Comparison of ENCODE assay signal across 8 cellular contexts in the genomic region with DNA sequence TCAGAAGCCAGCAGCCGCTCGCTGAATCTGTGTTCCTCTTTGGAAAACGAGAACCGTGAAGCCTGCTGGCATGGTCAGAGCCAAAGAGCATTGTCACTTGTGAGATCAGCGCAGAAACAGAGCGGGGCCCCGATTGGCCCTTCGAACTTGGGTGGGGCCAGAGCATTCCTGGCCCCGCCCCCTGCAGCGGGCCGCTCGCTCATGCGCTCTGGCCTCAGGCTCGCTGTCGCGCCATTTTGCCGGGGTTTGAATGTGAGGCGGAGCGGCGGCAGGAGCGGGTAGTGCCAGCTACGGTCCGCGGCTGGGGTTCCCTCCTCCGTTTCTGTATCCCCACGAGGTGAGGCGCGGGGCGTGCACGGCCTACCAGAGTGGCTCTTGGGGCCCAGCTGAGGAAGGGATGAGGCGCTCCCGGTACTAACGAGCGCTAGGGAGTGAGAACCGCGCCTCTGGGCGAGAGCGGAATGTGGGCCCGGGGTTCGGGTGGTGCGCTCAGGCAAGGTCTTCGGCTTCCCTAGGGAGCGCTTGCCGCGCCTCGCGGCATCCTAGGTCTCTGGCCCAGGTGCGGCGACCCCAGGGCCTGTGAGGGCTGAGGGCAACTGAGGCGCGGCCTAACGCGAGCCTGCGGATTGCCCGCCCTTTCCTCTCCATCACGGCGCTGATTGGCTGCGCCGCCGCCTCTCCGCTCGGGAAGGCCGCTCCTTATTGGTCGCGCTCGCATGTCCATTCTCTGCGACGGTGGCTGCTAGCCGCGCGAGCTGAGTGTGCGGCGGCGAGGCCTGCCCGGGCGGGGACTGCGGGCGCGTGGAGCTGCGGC. TPM values are rescaled to one million over a fixed set of nuclear protein-coding genes. Genes with fewer than 3 reads are reported as not detected.
A peak's percentile ranks its signal among the peaks of the same experiment; 100 is the strongest.
DNase-seq lines count a peak whose midpoint lies in the region; ATAC-seq, FAIRE-seq and TF ChIP-seq lines count a peak whose summit lies in the region.

Gene CSE1L, plus strand, starts transcription at position 226 of the 814 bp plus-strand sequence. CDS start 12,152 bp downstream, outside the sequence.

- peak within 1 kb of the TSS; percentile 98 for H4K91ac ChIP-seq in trophoblast cell (ENCODE audit: low read depth, low read length)

- 0% methylated on average over 68 to 80 of the region's 80 CpGs for WGBS in adipose tissue, 3 donors
- WGBS in trophoblast cell (ENCODE audit: extremely low coverage, insufficient coverage, insufficient read length) = no CpG with 5 or more reads among the region's 80 CpGs
- 0% methylated on average over 72 of the region's 80 CpGs; no CpG with 5 or more reads in 1 of the 2 donors for WGBS in transverse colon (ENCODE audit: low coverage in 1 of 2), 2 donors

- H3K27me3 ChIP-seq in trophoblast cell (ENCODE audit: insufficient read depth, low read length) (no peaks in the 10 kb centered on the region), transverse colon (no peaks in the 10 kb centered on the region)

- peak within 1 kb of the TSS; percentile 99 for H3K4ac ChIP-seq in trophoblast cell (ENCODE audit: low read depth, low read length)

- peak within 1 kb of the TSS; percentile 99 for H2AFZ ChIP-seq in trophoblast cell (ENCODE audit: insufficient read depth, low read length, poor library complexity)

- H3K27ac ChIP-seq in adipose tissue (ENCODE audit: low read depth, low read length) (peak within 1 kb of the TSS; percentile 62), trophoblast cell (ENCODE audit: low read depth, low read length) (peak within 1 kb of the TSS; percentile 78), transverse colon (peak within 1 kb of the TSS; percentile 94 to 98 (median 96))

- in situ Hi-C loops in transverse colon (cut with MboI; ENCODE audit: low pct_ligation_motif_present in 1 of 4, low pct_unique_long_range_greater_than_20kb in 1 of 4, low sequenced_read_pairs in 3 of 4) = loop anchor here in 1 of 4 donors (25.0 kb wide), 1 partner anchor 91 kb away; no protein-coding TSS in a partner anchor

- H4K12ac ChIP-seq in trophoblast cell (ENCODE audit: low read depth, low read length) = peak within 1 kb of the TSS; percentile 99

- CTCF ChIA-PET in T-cell (lab: Charles Lee) = interaction anchor here in 1 of 2 donors (0.6 to 0.7 kb wide), 2 partner anchors 19 to 53 kb away, joined by 3 read pairs; no protein-coding TSS in a partner anchor

- no peaks in the 10 kb centered on the region for H3K9me3 Mint-ChIP-seq in T-cell

- H3K9me3 ChIP-seq in trophoblast cell (ENCODE audit: insufficient read depth, low read depth, low read length) = no peaks in the 10 kb centered on the region
- H3K9me3 ChIP-seq in transverse colon = no peaks in the 10 kb centered on the region

- DNase-seq in GM12891 (ENCODE audit: insufficient read length, low spot score) (peak; percentile 79), NCI-H1436 treated with DMSO at 0.1 percent for 48 hours (lab: John Stamatoyannopoulos, UW) (peak; percentile 63), T-cell (peak; percentile 85 to 95 (median 92)), cardiac septum (ENCODE audit: low spot score) (peak; percentile 98), trophoblast cell (peak; percentile 94 to 98), transverse colon (peak; percentile 96)

- intact Hi-C loops in cardiac septum (cut with DNase I) (no loop called here), transverse colon (cut with DNase I; ENCODE audit: low total_unique reads) (no loop called here)

- H3K18ac ChIP-seq in trophoblast cell (ENCODE audit: low read length) = peak within 1 kb of the TSS; percentile 97

- H2AK5ac ChIP-seq in trophoblast cell (ENCODE audit: low read length) = peak within 1 kb of the TSS; percentile 99

- H3K4me3 Mint-ChIP-seq in T-cell = peak within 1 kb of the TSS; percentile 94 to 97 (median 97)

- H3K4me1 Mint-ChIP-seq in T-cell = peaks cover 42 to 49% (median 43%) of the 10 kb centered on the region in 3 donors

- TF ChIP-seq POLR2A in GM12891 (IDR thresholded peaks at IDR 0.05; ENCODE audit: low read depth, low read length) = peak; percentile 60
- peak; percentile 88 for TF ChIP-seq POLR2A in transverse colon (IDR thresholded peaks at IDR 0.05)

- peak within 1 kb of the TSS; percentile 100 for H3K14ac ChIP-seq in trophoblast cell (ENCODE audit: low read length)

- H2BK5ac ChIP-seq in trophoblast cell (ENCODE audit: low read depth, low read length, poor library complexity) = peak within 1 kb of the TSS; percentile 95

- no peaks in the 10 kb centered on the region for H3K27me3 Mint-ChIP-seq in T-cell

- POLR2A ChIA-PET in T-cell (lab: Charles Lee) = interaction anchor here (0.5 to 1.1 kb wide), 4 partner anchors 9 to 781 kb away, joined by 3 to 12 read pairs (median 4); no protein-coding TSS in a partner anchor

- peak; percentile 20 to 86 (median 37) for TF ChIP-seq CTCF in transverse colon (IDR thresholded peaks at IDR 0.05)

- H3K4me2 ChIP-seq in trophoblast cell (ENCODE audit: low read length) = peak within 1 kb of the TSS; percentile 98

- TF ChIP-seq EP300 in transverse colon (IDR thresholded peaks at IDR 0.05; ENCODE audit: low read depth) = no peak

- H3K27ac Mint-ChIP-seq in T-cell = peak within 1 kb of the TSS; percentile 96 to 99

- peaks cover 10% of the 10 kb centered on the region for H3K79me1 ChIP-seq in trophoblast cell (ENCODE audit: low read length)

- H2BK12ac ChIP-seq in trophoblast cell (ENCODE audit: low read length) = no peak within 1 kb of the TSS

- H3K4me3 ChIP-seq in trophoblast cell (ENCODE audit: low read depth, low read length) = peak within 1 kb of the TSS; percentile 94
- peak within 1 kb of the TSS; percentile 76 to 93 (median 92) for H3K4me3 ChIP-seq in transverse colon

- peak within 1 kb of the TSS; percentile 95 for H3K9ac ChIP-seq in trophoblast cell (ENCODE audit: low read length)

- H3K36me3 Mint-ChIP-seq in T-cell = peaks cover 3% of the 10 kb centered on the region

- peak within 1 kb of the TSS; percentile 98 for H2BK120ac ChIP-seq in trophoblast cell (ENCODE audit: insufficient read depth, low read length, poor library complexity)

- peaks cover 25% of the 10 kb centered on the region for H3K79me2 ChIP-seq in trophoblast cell (ENCODE audit: control insufficient read depth, insufficient read depth, low read length, poor library complexity)

- no peak within 1 kb of the TSS for H3K23ac ChIP-seq in trophoblast cell (ENCODE audit: low read length)

- H3K36me3 ChIP-seq in trophoblast cell (ENCODE audit: control insufficient read depth in 1 of 2, insufficient read depth in 2 of 2, low read length in 2 of 2) = peaks cover 3 to 5% of the 10 kb centered on the region in 2 experiments
- H3K36me3 ChIP-seq in transverse colon = no peaks in the 10 kb centered on the region

- H4K8ac ChIP-seq in trophoblast cell (ENCODE audit: low read depth, low read length) = peak within 1 kb of the TSS; percentile 100

- FAIRE-seq in GM12891 (lab: Jason Lieb, UNC) = peak; percentile 98

- ATAC-seq in HG02840 (IDR thresholded peaks at IDR 0.05; ENCODE audit: low FRiP score, unreplicated experiment) (peak; percentile 81), T-cell (replicated peaks in 1 of 4) (peak; percentile 90 to 92 (median 92))

- peaks cover 4 to 7% of the 10 kb centered on the region in 2 experiments for H3K4me1 ChIP-seq in trophoblast cell (ENCODE audit: control insufficient read depth in 1 of 2, insufficient read depth in 2 of 2, low read length in 2 of 2)
- H3K4me1 ChIP-seq in transverse colon = peaks cover 0 to 22% (median 8%) of the 10 kb centered on the region in 4 donors

TF ChIP-seq in GM12891, 5 proteins besides CTCF, POLR2A, EP300 and RAD21:
- TF ChIP-seq POLR2AphosphoS5 (IDR thresholded peaks at IDR 0.05; ENCODE audit: low read depth, low read length) = peak; percentile 85
- TF ChIP-seq PAX5 (IDR thresholded peaks at IDR 0.05; ENCODE audit: insufficient read depth, low read length, severe bottlenecking) = no peak
- TF ChIP-seq POU2F2 (IDR thresholded peaks at IDR 0.05; ENCODE audit: low read depth, low read length) = no peak
- TF ChIP-seq SPI1 (IDR thresholded peaks at IDR 0.05; ENCODE audit: low read depth, low read length) = peak; percentile 74
- TF ChIP-seq TAF1 (IDR thresholded peaks at IDR 0.05; ENCODE audit: low read depth, low read length) = peak; percentile 76

RNA-seq across cellular contexts. Expression of gene CSE1L, which starts in this region (rescaled TPM):
- 37.0 TPM for polyA plus RNA-seq in GM12891 (2012; ENCODE audit: low read depth, missing spikeins)
- total RNA-seq in T-cell = 10 to 100 TPM; 29.3 to 41.7 (median 37.4) TPM
- polyA plus RNA-seq in adipose tissue = 10 to 100 TPM; 14.2 to 27.6 (median 21.0) TPM
- 34.0 TPM for total RNA-seq in cardiac septum
- polyA plus RNA-seq in trophoblast cell (2013) = 117 TPM in 2 replicates
- total RNA-seq in transverse colon = 10 to 100 TPM; 11.5 to 27.0 (median 15.5) TPM

Comparison
In these comparisons a context has a peak if more than half of its experiments do, and no peak if none do; other contexts are left out.
1. Peak in every context shown above with its lines: DNase-seq, ATAC-seq, H3K4me3 ChIP-seq and H3K27ac ChIP-seq.